Comparison of ENCODE assay signal across 17 cellular contexts in genomic region chr17:58311429-58311894, GRCh38. TPM values are rescaled to one million over a fixed set of nuclear protein-coding genes. Genes with fewer than 3 reads are reported as not detected.
DNase-seq lines count a peak whose midpoint lies in the region; ATAC-seq and TF ChIP-seq lines count a peak whose summit lies in the region.
"Had no signal": no experiment of that assay in that cellular context is flagged by ENCODE, and none has a peak within 500 bp of the region (broad histone marks: within the 10 kb centered on the region; RNA-seq: fewer than 3 reads in every experiment).

No MANE protein-coding gene starts in this region.

- ATAC-seq in left cardiac atrium (no peak), HG03469 (IDR thresholded peaks at IDR 0.05; ENCODE audit: unreplicated experiment) (no peak)
- ATAC-seq: PC-3 had no signal

- intact Hi-C loops in left cardiac atrium (cut with DNase I): no loop called here

- no peak overlapping the region for H2BK120ac ChIP-seq in neuronal stem cell (ENCODE audit: low read depth, low read length)

- peak overlapping the region; percentile 6 for H3K14ac ChIP-seq in neuronal stem cell (ENCODE audit: low read length)

- H2BK15ac ChIP-seq in neuronal stem cell (ENCODE audit: low read length): no peak overlapping the region

- DNase-seq in left cardiac atrium (peak; percentile 17), right atrium auricular region (ENCODE audit: low spot score) (no peak), coronary artery (ENCODE audit: low spot score) (peak; percentile 55), neuronal stem cell (ENCODE audit: low spot score) (no peak), ureter (ENCODE audit: low spot score) (peak; percentile 27), erythroblast (lab: John Stamatoyannopoulos, UW) (no peak)
- DNase-seq: BE2C; CD4-positive, alpha-beta memory T cell; DND-41; GDM1; HFFc6; KBM-7; NCI-H1048; NCI-H69; PC-3 had no signal

- no peak for TF ChIP-seq POLR2A in erythroblast (IDR thresholded peaks at IDR 0.05; ENCODE audit: low read length)

- H3K79me1 ChIP-seq in neuronal stem cell (ENCODE audit: low read depth, low read length): peaks cover 3% of the 10 kb centered on the region

- H3K9me3 ChIP-seq in right atrium auricular region (no peaks in the 10 kb centered on the region), neuronal stem cell (replicated peaks in 1 of 2; ENCODE audit: control insufficient read depth in 2 of 2, insufficient read depth in 1 of 2, low read depth in 1 of 2, low read length in 2 of 2) (no peaks in the 10 kb centered on the region)
- H3K9me3 ChIP-seq: BE2C had no signal

- H3K36me3 ChIP-seq in right atrium auricular region (no peaks in the 10 kb centered on the region), neuronal stem cell (replicated peaks in 1 of 2; ENCODE audit: control insufficient read depth in 2 of 2, insufficient read depth in 2 of 2, low read length in 2 of 2) (peaks cover 0 to 8% of the 10 kb centered on the region in 2 donors)
- H3K36me3 ChIP-seq: BE2C had no signal

- no peaks in the 10 kb centered on the region for H3K27me3 ChIP-seq in right atrium auricular region
- peaks cover 0 to 23% (median 0%) of the 10 kb centered on the region in 3 experiments for H3K27me3 ChIP-seq in neuronal stem cell (ENCODE audit: control insufficient read depth in 3 of 3, insufficient read depth in 3 of 3, low read depth in 1 of 3, low read length in 3 of 3)

- H2AFZ ChIP-seq in neuronal stem cell (ENCODE audit: low read length): no peak overlapping the region

- no peak overlapping the region for H3K4me3 ChIP-seq in right atrium auricular region
- no peak overlapping the region for H3K4me3 ChIP-seq in coronary artery
- no peak overlapping the region for H3K4me3 ChIP-seq in neuronal stem cell (ENCODE audit: low read length in 2 of 2)

- H4K91ac ChIP-seq in neuronal stem cell (ENCODE audit: low read depth, low read length, poor library complexity): no peak overlapping the region

- H3K9ac ChIP-seq in neuronal stem cell (ENCODE audit: low read depth, low read length, poor library complexity): no peak overlapping the region

- H4K8ac ChIP-seq in neuronal stem cell (ENCODE audit: low read depth, low read length): no peak overlapping the region

- no peak overlapping the region for H3K4me2 ChIP-seq in neuronal stem cell (ENCODE audit: insufficient read depth, low read length, poor library complexity, severe bottlenecking)

- no peak overlapping the region for H2BK5ac ChIP-seq in neuronal stem cell (ENCODE audit: low read length)

- no peak overlapping the region for H3K27ac ChIP-seq in right atrium auricular region
- no peak overlapping the region for H3K27ac ChIP-seq in coronary artery
- H3K27ac ChIP-seq in neuronal stem cell (replicated peaks; ENCODE audit: low read length): no peak overlapping the region

- H3K4ac ChIP-seq in neuronal stem cell (ENCODE audit: low read length): no peak overlapping the region

- no peak overlapping the region for H2BK12ac ChIP-seq in neuronal stem cell (ENCODE audit: low read length)

- no peak overlapping the region for H2AK5ac ChIP-seq in neuronal stem cell (ENCODE audit: low read depth, low read length)

- TF ChIP-seq CTCF in right atrium auricular region (IDR thresholded peaks at IDR 0.05) (no peak), coronary artery (IDR thresholded peaks at IDR 0.05) (no peak)

- H3K23ac ChIP-seq in neuronal stem cell (ENCODE audit: low read depth, low read length, poor library complexity): peak overlapping the region; percentile 73

- WGBS in neuronal stem cell (ENCODE audit: extremely low coverage in 2 of 2, insufficient read length in 2 of 2, insufficient replicate concordance in 1 of 2), 2 donors: no CpG with 5 or more reads among the region's 9 CpGs

- no peak overlapping the region for H3K18ac ChIP-seq in neuronal stem cell (ENCODE audit: low read length)

- H3K4me1 ChIP-seq in right atrium auricular region (no peaks in the 10 kb centered on the region), neuronal stem cell (ENCODE audit: control insufficient read depth in 2 of 2, insufficient read depth in 1 of 2, low read depth in 1 of 2, low read length in 2 of 2) (peaks cover 0 to 6% of the 10 kb centered on the region in 2 donors)
- H3K4me1 ChIP-seq: BE2C had no signal

RNA-seq across cellular contexts. Expression of gene TSPOAP1, which starts 17.1 kb away (rescaled TPM):
- total RNA-seq in left cardiac atrium (1 to 10 TPM; 8.8 to 9.0 TPM), right atrium auricular region (1 to 10 TPM; 6.1 to 8.5 TPM), ureter (21.0 TPM)
- polyA plus RNA-seq in neuronal stem cell (2013, experiment 1 of 2): 26.2 TPM
- 25.2 TPM for polyA plus RNA-seq in neuronal stem cell (2013, experiment 2 of 2)

RNA-seq across cellular contexts. Expression of gene MPO, which starts 30.7 kb away (rescaled TPM):
- total RNA-seq in left cardiac atrium: under 1 TPM; 0.24 to 0.32 TPM
- under 1 TPM; 0.12 to 0.30 TPM for total RNA-seq in right atrium auricular region
- 0.01 TPM for polyA plus RNA-seq in neuronal stem cell (2013, experiment 1 of 2)
- not detected for polyA plus RNA-seq in neuronal stem cell (2013, experiment 2 of 2)
- total RNA-seq in ureter: 0.23 TPM
- total RNA-seq: CD4-positive, alpha-beta memory T cell; HFFc6; PC-3 had no signal
- polyA plus RNA-seq: AG04450; CD4-positive, alpha-beta memory T cell had no signal

RNA-seq across cellular contexts. Expression of gene SUPT4H1, which starts 40.5 kb away (rescaled TPM):
- total RNA-seq in left cardiac atrium (10 to 100 TPM; 49.4 to 60.6 TPM), right atrium auricular region (10 to 100 TPM; 50.0 to 51.4 TPM), ureter (55.2 TPM)
- polyA plus RNA-seq in neuronal stem cell (2013, experiment 1 of 2): 75.6 TPM
- 76.4 TPM for polyA plus RNA-seq in neuronal stem cell (2013, experiment 2 of 2)

Comparison
In these comparisons a context has a peak if more than half of its experiments do, and no peak if none do; other contexts are left out.
1. DNase-seq: peak in left cardiac atrium (single experiment), coronary artery (single experiment) and ureter (single experiment); none in right atrium auricular region (single experiment), neuronal stem cell (single experiment) and erythroblast (0 of 2).